37 cellular contexts compared by ENCODE assay signal in genomic region chr3:129572603-129573002, GRCh38. TPM values are rescaled to one million over a fixed set of nuclear protein-coding genes. Genes with fewer than 3 reads are reported as not detected.
"Had no signal": no experiment of that assay in that cellular context is flagged by ENCODE, and none has a peak within 500 bp of the region (broad histone marks: within the 10 kb centered on the region; RNA-seq: fewer than 3 reads in every experiment).

No MANE protein-coding gene starts in this region.

- H3K36me3 Mint-ChIP-seq: activated CD8-positive, alpha-beta memory T cell treated with anti-CD3 and anti-CD28 coated beads, Interleukin-2, amount 10 ng/mL, durations not matched to agents 7 days and 5 days; activated naive CD8-positive, alpha-beta T cell treated with anti-CD3 and anti-CD28 coated beads for 36 hours had no signal

- H3K27me3 Mint-ChIP-seq: activated CD8-positive, alpha-beta memory T cell treated with anti-CD3 and anti-CD28 coated beads, Interleukin-2, amount 10 ng/mL, durations not matched to agents 7 days and 5 days; activated naive CD8-positive, alpha-beta T cell treated with anti-CD3 and anti-CD28 coated beads for 36 hours; activated T-helper 17 cell treated with anti-CD3 and anti-CD28 coated beads, Interleukin-2, amount 50 U/mL, for 72 hours had no signal

- H3K27ac ChIP-seq: ascending aorta, cardiac muscle cell, Peyer's patch, SJSA1, WERI-Rb-1 had no signal

- ATAC-seq: activated CD8-positive, alpha-beta memory T cell treated with anti-CD3 and anti-CD28 coated beads, Interleukin-2, amount 10 ng/mL, durations not matched to agents 7 days and 5 days; activated T-cell treated with anti-CD3 and anti-CD28 coated beads, Interleukin-2, amount 50 U/mL, for 72 hours; activated T-helper 17 cell treated with anti-CD3 and anti-CD28 coated beads, Interleukin-2, amount 50 U/mL, for 72 hours had no signal

- H3K9me3 Mint-ChIP-seq: activated CD4-positive, alpha-beta memory T cell treated with anti-CD3 and anti-CD28 coated beads, Interleukin-2, amount 10 ng/mL, durations not matched to agents 7 days and 5 days; activated naive CD8-positive, alpha-beta T cell treated with anti-CD3 and anti-CD28 coated beads for 36 hours; activated T-cell treated with anti-CD3 and anti-CD28 coated beads, Interleukin-2, amount 50 U/mL, for 72 hours; activated T-helper 17 cell treated with anti-CD3 and anti-CD28 coated beads, Interleukin-2, amount 50 U/mL, for 72 hours; T-helper 1 cell treated with Interleukin-12 subunit alpha and Interleukin-12 subunit beta and Interleukin-4 antibody, amounts not matched to agents 30 μg/mL and 1 μg/mL, for 36 hours had no signal

- H3K36me3 ChIP-seq: cardiac muscle cell, MG63 had no signal

- H3K4me1 ChIP-seq: ascending aorta had no signal

- H3K27me3 ChIP-seq: ascending aorta, cardiac muscle cell, MG63, Peyer's patch, SJSA1 had no signal

- H3K9me3 ChIP-seq: ascending aorta, MG63, Peyer's patch, SJSA1, SK-N-SH had no signal

- H3K9ac ChIP-seq: SK-N-SH had no signal

- H3K4me3 Mint-ChIP-seq: activated CD4-positive, alpha-beta memory T cell treated with anti-CD3 and anti-CD28 coated beads, Interleukin-2, amount 10 ng/mL, durations not matched to agents 7 days and 5 days; activated CD8-positive, alpha-beta memory T cell treated with anti-CD3 and anti-CD28 coated beads, Interleukin-2, amount 10 ng/mL, durations not matched to agents 7 days and 5 days; activated naive CD8-positive, alpha-beta T cell treated with anti-CD3 and anti-CD28 coated beads for 36 hours; activated T-cell treated with anti-CD3 and anti-CD28 coated beads, Interleukin-2, amount 50 U/mL, for 72 hours; activated T-helper 17 cell treated with anti-CD3 and anti-CD28 coated beads, Interleukin-2, amount 50 U/mL, for 72 hours; T-helper 1 cell treated with Interleukin-12 subunit alpha and Interleukin-12 subunit beta and Interleukin-4 antibody, amounts not matched to agents 30 μg/mL and 1 μg/mL, for 36 hours had no signal

- H3K4me3 ChIP-seq: ascending aorta, cardiac muscle cell, MG63, Peyer's patch, SJSA1 had no signal

- H3K4me2 ChIP-seq: SK-N-SH had no signal

- H3K27ac Mint-ChIP-seq: activated CD4-positive, alpha-beta memory T cell treated with anti-CD3 and anti-CD28 coated beads, Interleukin-2, amount 10 ng/mL, durations not matched to agents 7 days and 5 days; activated CD8-positive, alpha-beta memory T cell treated with anti-CD3 and anti-CD28 coated beads, Interleukin-2, amount 10 ng/mL, durations not matched to agents 7 days and 5 days; activated naive CD8-positive, alpha-beta T cell treated with anti-CD3 and anti-CD28 coated beads for 36 hours; activated T-cell treated with anti-CD3 and anti-CD28 coated beads, Interleukin-2, amount 50 U/mL, for 72 hours; T-helper 1 cell treated with Interleukin-12 subunit alpha and Interleukin-12 subunit beta and Interleukin-4 antibody, amounts not matched to agents 30 μg/mL and 1 μg/mL, for 36 hours had no signal

- DNase-seq: activated CD4-positive, alpha-beta memory T cell treated with anti-CD3 and anti-CD28 coated beads, Interleukin-2, amount 10 ng/mL, durations not matched to agents 7 days and 5 days; activated CD4-positive, alpha-beta T cell treated with anti-CD3 and anti-CD28 coated beads for 1 hour; activated CD4-positive, alpha-beta T cell treated with anti-CD3 and anti-CD28 coated beads for 48 hours; activated CD4-positive, CD25-positive, alpha-beta regulatory T cell; activated CD8-positive, alpha-beta memory T cell treated with anti-CD3 and anti-CD28 coated beads for 24 hours; activated CD8-positive, alpha-beta memory T cell treated with anti-CD3 and anti-CD28 coated beads, Interleukin-2, amount 10 ng/mL, durations not matched to agents 7 days and 5 days; activated CD8-positive, alpha-beta memory T cell treated with anti-CD3 and anti-CD28 coated beads, Interleukin-2, amount 50 U/mL, for 48 hours; activated effector memory CD4-positive, alpha-beta T cell treated with anti-CD3 and anti-CD28 coated beads, Interleukin-2, amount 50 U/mL, for 16 hours; activated naive CD4-positive, alpha-beta T cell; activated naive CD4-positive, alpha-beta T cell treated with anti-CD3 and anti-CD28 coated beads, Interleukin-2, amount 50 U/mL, for 16 hours; activated naive CD8-positive, alpha-beta T cell treated with anti-CD3 and anti-CD28 coated beads for 36 hours; activated T-cell treated with anti-CD3 and anti-CD28 coated beads, Interleukin-2, amount 50 U/mL, for 1 hour; activated T-cell treated with anti-CD3 and anti-CD28 coated beads, Interleukin-2, amount 50 U/mL, for 72 hours; amygdala; Kasumi-1; MG63; NCI-H1048; NCI-H1105 treated with DMSO at 0.1 percent for 48 hours; NCI-H1436; NCI-H1694; NCI-H1930; NCI-H2081 treated with DMSO at 0.1 percent for 48 hours; NCI-H226; NCI-H524 treated with DMSO at 0.1 percent for 48 hours; Peyer's patch; RPMI8226; SHP77 treated with DMSO at 0.1 percent for 48 hours; SK-N-SH; T1000; WERI-Rb-1 had no signal

RNA-seq across cellular contexts. Expression of gene H1-8, which starts 29.6 kb away (rescaled TPM):
- total RNA-seq: activated CD4-positive, alpha-beta memory T cell treated with anti-CD3 and anti-CD28 coated beads, Interleukin-2, amount 10 ng/mL, durations not matched to agents 7 days and 5 days; activated CD8-positive, alpha-beta memory T cell treated with anti-CD3 and anti-CD28 coated beads, Interleukin-2, amount 10 ng/mL, durations not matched to agents 7 days and 5 days; activated naive CD8-positive, alpha-beta T cell treated with anti-CD3 and anti-CD28 coated beads for 36 hours; activated T-cell treated with anti-CD3 and anti-CD28 coated beads, Interleukin-2, amount 50 U/mL, for 72 hours; activated T-helper 17 cell treated with anti-CD3 and anti-CD28 coated beads, Interleukin-2, amount 50 U/mL, for 72 hours; ascending aorta; cardiac muscle cell; NCI-H460; Peyer's patch; SJSA1 had no signal
- polyA plus RNA-seq: adipose tissue, cardiac muscle cell, SK-N-SH had no signal

RNA-seq across cellular contexts. Expression of gene RHO, which starts 44.2 kb away (rescaled TPM):
- total RNA-seq: activated CD4-positive, alpha-beta memory T cell treated with anti-CD3 and anti-CD28 coated beads, Interleukin-2, amount 10 ng/mL, durations not matched to agents 7 days and 5 days; activated CD8-positive, alpha-beta memory T cell treated with anti-CD3 and anti-CD28 coated beads, Interleukin-2, amount 10 ng/mL, durations not matched to agents 7 days and 5 days; activated naive CD8-positive, alpha-beta T cell treated with anti-CD3 and anti-CD28 coated beads for 36 hours; activated T-cell treated with anti-CD3 and anti-CD28 coated beads, Interleukin-2, amount 50 U/mL, for 72 hours; activated T-helper 17 cell treated with anti-CD3 and anti-CD28 coated beads, Interleukin-2, amount 50 U/mL, for 72 hours; ascending aorta; cardiac muscle cell; NCI-H460; Peyer's patch; SJSA1 had no signal
- polyA plus RNA-seq: adipose tissue, cardiac muscle cell, SK-N-SH had no signal
